8 cellular contexts compared by ENCODE assay signal in genomic region chr15:93131485-93132075, GRCh38. TPM values are rescaled to one million over a fixed set of nuclear protein-coding genes. Genes with fewer than 3 reads are reported as not detected.
"Had no signal": no experiment of that assay in that cellular context is flagged by ENCODE, and none has a peak within 500 bp of the region (broad histone marks: within the 10 kb centered on the region; RNA-seq: fewer than 3 reads in every experiment).

No MANE protein-coding gene starts in this region.

- H3K36me3 Mint-ChIP-seq: IgD-negative memory B cell had no signal

- H3K27ac Mint-ChIP-seq: IgD-negative memory B cell had no signal

- DNase-seq: IMR-90, KBM-7, KG1 had no signal

- ATAC-seq: HepG2, K562 had no signal

- H3K27me3 Mint-ChIP-seq: IgD-negative memory B cell had no signal

- H3K4me3 ChIP-seq: K562 had no signal

- H3K4me3 Mint-ChIP-seq: IgD-negative memory B cell had no signal

RNA-seq across cellular contexts. Expression of gene RGMA, which starts 42.6 kb away (rescaled TPM):
- total RNA-seq: HepG2, HT-29, HT1080 had no signal
- polyA plus RNA-seq: HepG2, IgD-negative memory B cell had no signal
